Comparison of ENCODE assay signal across 9 cellular contexts in the genomic region with DNA sequence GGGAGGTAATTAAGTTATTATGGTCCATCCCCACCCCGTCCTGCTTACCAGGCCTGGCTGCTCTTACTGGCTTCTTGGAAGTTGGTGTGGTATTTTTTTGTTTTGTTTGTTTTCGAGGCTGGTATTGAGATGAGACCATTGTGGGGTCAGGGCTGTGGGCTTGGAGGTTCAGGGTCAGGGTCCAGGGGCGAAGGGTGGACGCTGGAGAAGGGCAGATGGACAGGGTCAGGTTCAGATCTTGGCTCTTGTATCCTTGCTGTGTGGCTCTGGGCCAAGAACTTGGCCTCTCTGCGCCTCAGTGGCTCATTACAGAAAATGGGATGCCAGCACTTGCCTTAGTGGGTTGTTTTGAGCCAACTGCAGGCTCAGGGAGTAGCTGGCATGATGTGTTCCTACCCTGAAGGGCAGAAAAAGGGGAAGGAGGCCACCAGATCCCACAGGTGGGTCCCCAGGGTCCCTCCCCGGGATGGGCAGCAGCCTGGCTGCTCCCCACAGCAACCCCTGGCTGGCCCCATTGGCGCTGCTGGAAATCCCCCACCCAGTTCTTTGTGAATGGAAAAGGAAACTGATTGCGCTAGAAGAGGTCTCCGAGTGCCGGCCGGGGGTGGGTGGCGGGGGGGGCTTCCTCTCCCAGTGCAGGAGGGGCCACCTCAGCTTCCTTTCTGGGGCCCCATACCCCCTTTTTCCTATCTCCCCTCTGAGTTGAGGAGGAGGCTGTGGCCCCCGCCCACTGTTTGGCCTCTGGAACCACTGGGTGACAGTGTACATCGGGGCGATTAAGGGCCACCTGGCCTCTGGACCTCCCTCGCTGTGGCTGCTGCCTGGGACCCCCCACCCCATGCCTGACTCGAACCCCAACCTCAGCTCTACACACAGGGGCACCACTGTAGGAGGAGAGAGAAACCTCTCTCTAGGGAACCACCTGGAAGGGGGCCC. TPM values are rescaled to one million over a fixed set of nuclear protein-coding genes. Genes with fewer than 3 reads are reported as not detected.
A peak's percentile ranks its signal among the peaks of the same experiment; 100 is the strongest.
DNase-seq lines count a peak whose midpoint lies in the region; ATAC-seq lines count a peak whose summit lies in the region.
"Had no signal": no experiment of that assay in that cellular context is flagged by ENCODE, and none has a peak within 500 bp of the region (broad histone marks: within the 10 kb centered on the region; RNA-seq: fewer than 3 reads in every experiment).

No MANE protein-coding gene starts in this region.

- no peak overlapping the region for H3K4me2 ChIP-seq in mesendoderm (ENCODE audit: low read length)

- no peak overlapping the region for H2BK5ac ChIP-seq in mesendoderm (ENCODE audit: low read length)

- WGBS in mesendoderm (ENCODE audit: extremely low coverage, insufficient coverage, low lambda C conversion rate) = no CpG with 5 or more reads among the region's 17 CpGs
- 13% methylated on average over 17 of the region's 17 CpGs for WGBS in thymus

- H3K27ac ChIP-seq in mesendoderm (ENCODE audit: low read depth, low read length) = no peak overlapping the region
- peak overlapping the region; percentile 15 for H3K27ac ChIP-seq in thymus (ENCODE audit: low read depth)
- H3K27ac ChIP-seq: VCaP had no signal

- H3K36me3 ChIP-seq in mesendoderm (ENCODE audit: control insufficient read depth, insufficient read depth, low read length) (no peaks in the 10 kb centered on the region), thymus (ENCODE audit: control insufficient read depth, insufficient read depth) (no peaks in the 10 kb centered on the region)

- peaks cover 41% of the 10 kb centered on the region for H3K79me2 ChIP-seq in mesendoderm (ENCODE audit: control insufficient read depth, insufficient read depth, low read length)

- H3K27me3 ChIP-seq in mesendoderm (ENCODE audit: insufficient read depth, low read length, poor library complexity) = no peaks in the 10 kb centered on the region
- no peaks in the 10 kb centered on the region for H3K27me3 ChIP-seq in thymus (ENCODE audit: control insufficient read depth, insufficient read depth)

- H4K5ac ChIP-seq in mesendoderm (ENCODE audit: low read length) = no peak overlapping the region

- H3K9me3 ChIP-seq in thymus (ENCODE audit: control insufficient read depth) = no peaks in the 10 kb centered on the region

- H4K8ac ChIP-seq in mesendoderm (ENCODE audit: low read depth, low read length) = no peak overlapping the region

- peak overlapping the region; percentile 38 for H3K56ac ChIP-seq in mesendoderm (ENCODE audit: low read length)

- intact Hi-C loops in Right ventricle myocardium superior (cut with DNase I) = no loop called here
- intact Hi-C loops in Right ventricle myocardium inferior (cut with DNase I) = no loop called here
- intact Hi-C loops in posterior vena cava (cut with DNase I) = no loop called here

- H2BK120ac ChIP-seq in mesendoderm (ENCODE audit: low read depth, low read length) = no peak overlapping the region

- H3K79me1 ChIP-seq in mesendoderm (ENCODE audit: low read length) = peaks cover 18% of the 10 kb centered on the region

- H3K4me1 ChIP-seq in mesendoderm (ENCODE audit: control insufficient read depth, low read depth, low read length) = peaks cover 3% of the 10 kb centered on the region
- peaks cover 34% of the 10 kb centered on the region for H3K4me1 ChIP-seq in thymus (ENCODE audit: control insufficient read depth, insufficient read depth, low read length)

- H3K18ac ChIP-seq in mesendoderm (ENCODE audit: low read length) = no peak overlapping the region

- H3K9ac ChIP-seq in mesendoderm (ENCODE audit: low read length) = no peak overlapping the region

- H3K4me3 ChIP-seq in mesendoderm (ENCODE audit: low read length) (no peak overlapping the region), thymus (ENCODE audit: low read length) (no peak overlapping the region)

- no peak overlapping the region for H3K4ac ChIP-seq in mesendoderm (ENCODE audit: low read depth, low read length)

- H2BK15ac ChIP-seq in mesendoderm (replicated peaks; ENCODE audit: low read depth) = no peak overlapping the region

- H2AK5ac ChIP-seq in mesendoderm (ENCODE audit: low read length) = no peak overlapping the region

- H3K23ac ChIP-seq in mesendoderm (ENCODE audit: low read length) = no peak overlapping the region

- DNase-seq in Right ventricle myocardium superior (peak; percentile 43), Right ventricle myocardium inferior (ENCODE audit: missing footprints) (no peak), mesendoderm (no peak), posterior vena cava (ENCODE audit: low spot score) (no peak), NCI-H510A treated with DMSO at 0.1 percent for 48 hours (lab: John Stamatoyannopoulos, UW) (no peak), NCI-H510A (lab: John Stamatoyannopoulos, UW) (no peak)
- peak; percentile 62 for DNase-seq in activated gamma-delta T cell treated with anti-CD3 and anti-CD28 coated beads, Interleukin-2, amount 50 U/mL, for 16 hours (ENCODE audit: low read depth)

- ATAC-seq in Right ventricle myocardium superior (ENCODE audit: poor library complexity) (no peak), Right ventricle myocardium inferior (no peak)

RNA-seq across cellular contexts. Expression of a gene that starts 25.0 kb away (rescaled TPM):
- total RNA-seq in Right ventricle myocardium superior (42.8 TPM), Right ventricle myocardium inferior (43.7 TPM), posterior vena cava (10 to 100 TPM; 31.9 to 32.4 TPM)
- polyA plus RNA-seq in mesendoderm (2013, experiment 1 of 2) = 21.1 TPM
- polyA plus RNA-seq in mesendoderm (2013, experiment 2 of 2) = 21.3 TPM
- 9.1 TPM for polyA plus RNA-seq in thymus

Comparison
In these comparisons a context has a peak if more than half of its experiments do, and no peak if none do; other contexts are left out.
1. DNase-seq: peak in Right ventricle myocardium superior (single experiment) and activated gamma-delta T cell treated with anti-CD3 and anti-CD28 coated beads, Interleukin-2, amount 50 U/mL, for 16 hours (single experiment); none in Right ventricle myocardium inferior (single experiment), mesendoderm (single experiment), posterior vena cava (single experiment), NCI-H510A treated with DMSO at 0.1 percent for 48 hours (single experiment) and NCI-H510A (single experiment).